ENCODE assay signal across 15 cellular contexts in genomic region chr14:100261621-100262020, GRCh38. TPM values are rescaled to one million over a fixed set of nuclear protein-coding genes. Genes with fewer than 3 reads are reported as not detected.
DNase-seq lines count a peak whose midpoint lies in the region; ATAC-seq and TF ChIP-seq lines count a peak whose summit lies in the region.
"Had no signal": no experiment of that assay in that cellular context is flagged by ENCODE, and none has a peak within 500 bp of the region (broad histone marks: within the 10 kb centered on the region; RNA-seq: fewer than 3 reads in every experiment).

No MANE protein-coding gene starts in this region.

- H3K9me3 ChIP-seq in cardiac muscle cell (ENCODE audit: low read depth) (no peaks in the 10 kb centered on the region), T-helper 17 cell (ENCODE audit: control insufficient read depth, low read length, poor library complexity, severe bottlenecking) (no peaks in the 10 kb centered on the region)
- H3K9me3 ChIP-seq: SJSA1, vagina had no signal

- H3K36me3 ChIP-seq in cardiac muscle cell: peaks cover 18% of the 10 kb centered on the region

- peak overlapping the region; percentile 93 for H3K27ac Mint-ChIP-seq in T-helper 17 cell
- peak overlapping the region; percentile 42 to 81 for H3K27ac Mint-ChIP-seq in effector memory CD8-positive, alpha-beta T cell
- peak overlapping the region; percentile 2 to 54 for H3K27ac Mint-ChIP-seq in stimulated activated naive CD8-positive, alpha-beta T cell treated with anti-CD3 and anti-CD28 coated beads, Interleukin-15, amount 100 ng/mL, for 72 hours
- H3K27ac Mint-ChIP-seq: mesothelial cell of epicardium had no signal

- H3K27ac ChIP-seq in cardiac muscle cell: peak overlapping the region; percentile 39
- H3K27ac ChIP-seq: vagina, WERI-Rb-1 had no signal

- H3K27me3 ChIP-seq in cardiac muscle cell: no peaks in the 10 kb centered on the region
- H3K27me3 ChIP-seq: SJSA1, vagina had no signal

- no peaks in the 10 kb centered on the region for H3K27me3 Mint-ChIP-seq in T-helper 17 cell
- H3K27me3 Mint-ChIP-seq in effector memory CD8-positive, alpha-beta T cell: no peaks in the 10 kb centered on the region
- H3K27me3 Mint-ChIP-seq in stimulated activated naive CD8-positive, alpha-beta T cell treated with anti-CD3 and anti-CD28 coated beads, Interleukin-15, amount 100 ng/mL, for 72 hours: no peaks in the 10 kb centered on the region

- no peak overlapping the region for H3K4me3 ChIP-seq in cardiac muscle cell
- H3K4me3 ChIP-seq: SJSA1, vagina had no signal

- peak overlapping the region; percentile 41 for H3K4me3 Mint-ChIP-seq in T-helper 17 cell
- peak overlapping the region; percentile 17 to 30 for H3K4me3 Mint-ChIP-seq in effector memory CD8-positive, alpha-beta T cell
- peak overlapping the region in 1 of 2 donors; percentile 2 for H3K4me3 Mint-ChIP-seq in stimulated activated naive CD8-positive, alpha-beta T cell treated with anti-CD3 and anti-CD28 coated beads, Interleukin-15, amount 100 ng/mL, for 72 hours
- H3K4me3 Mint-ChIP-seq: mesothelial cell of epicardium had no signal

- H3K9me3 Mint-ChIP-seq in effector memory CD8-positive, alpha-beta T cell: no peaks in the 10 kb centered on the region
- H3K9me3 Mint-ChIP-seq in stimulated activated naive CD8-positive, alpha-beta T cell treated with anti-CD3 and anti-CD28 coated beads, Interleukin-15, amount 100 ng/mL, for 72 hours: no peaks in the 10 kb centered on the region
- H3K9me3 Mint-ChIP-seq: mesothelial cell of epicardium had no signal

- intact Hi-C loops in left cardiac atrium (cut with DNase I): no loop called here

- DNase-seq in cardiac muscle cell (ENCODE audit: low read depth in 1 of 2, low spot score in 1 of 2) (no peak), left cardiac atrium (no peak), T-helper 17 cell (no peak), cerebellar cortex (ENCODE audit: low spot score) (no peak), superior temporal gyrus (ENCODE audit: extremely low spot score) (no peak)
- no peak for DNase-seq in effector memory CD8-positive, alpha-beta T cell
- DNase-seq in stimulated activated naive CD8-positive, alpha-beta T cell treated with anti-CD3 and anti-CD28 coated beads, Interleukin-15, amount 100 ng/mL, for 72 hours: peak; percentile 17 to 36
- DNase-seq: DMS79, GOT3, NCI-H2081, WERI-Rb-1 had no signal

- ATAC-seq in left cardiac atrium (no peak), T-helper 17 cell (peak; percentile 76), HG02973 (IDR thresholded peaks at IDR 0.05; ENCODE audit: unreplicated experiment) (no peak)
- peak; percentile 84 for ATAC-seq in effector memory CD8-positive, alpha-beta T cell (replicated peaks)
- ATAC-seq in stimulated activated naive CD8-positive, alpha-beta T cell treated with anti-CD3 and anti-CD28 coated beads, Interleukin-15, amount 100 ng/mL, for 72 hours: peak; percentile 92

- no peaks in the 10 kb centered on the region for H3K36me3 Mint-ChIP-seq in T-helper 17 cell (ENCODE audit: low read depth)
- peaks cover 37% of the 10 kb centered on the region for H3K36me3 Mint-ChIP-seq in effector memory CD8-positive, alpha-beta T cell (ENCODE audit: insufficient read depth)

- peaks cover 64% of the 10 kb centered on the region for H3K4me1 Mint-ChIP-seq in T-helper 17 cell
- H3K4me1 Mint-ChIP-seq in effector memory CD8-positive, alpha-beta T cell (ENCODE audit: low read depth in 2 of 2): peaks cover 61 to 82% of the 10 kb centered on the region in 2 donors
- peaks cover 91% of the 10 kb centered on the region for H3K4me1 Mint-ChIP-seq in stimulated activated naive CD8-positive, alpha-beta T cell treated with anti-CD3 and anti-CD28 coated beads, Interleukin-15, amount 100 ng/mL, for 72 hours
- H3K4me1 Mint-ChIP-seq: mesothelial cell of epicardium had no signal

- no peak for TF ChIP-seq CTCF in cardiac muscle cell (IDR thresholded peaks at IDR 0.05; ENCODE audit: low read depth, low read length)

- no peaks in the 10 kb centered on the region for H3K4me1 ChIP-seq in cardiac muscle cell (ENCODE audit: low read depth)

RNA-seq across cellular contexts. Expression of gene YY1, which starts 22.7 kb away (rescaled TPM):
- total RNA-seq in cardiac muscle cell (64.2 and 73.4 TPM in 2 replicates), left cardiac atrium (10 to 100 TPM; 41.0 to 45.7 TPM), T-helper 17 cell (10 to 100 TPM; 75.5 to 77.9 TPM)
- polyA plus RNA-seq in cardiac muscle cell: 27.0 and 28.6 TPM in 2 replicates

RNA-seq across cellular contexts. Expression of gene SLC25A29, which starts 44.6 kb away (rescaled TPM):
- total RNA-seq in cardiac muscle cell: 63.3 and 125 TPM in 2 replicates
- polyA plus RNA-seq in cardiac muscle cell: 49.4 and 55.8 TPM in 2 replicates
- 10 to 100 TPM; 19.7 to 22.1 TPM for total RNA-seq in left cardiac atrium
- 1 to 10 TPM; 3.7 to 5.9 TPM for total RNA-seq in T-helper 17 cell

Comparison
In these comparisons a context has a peak if more than half of its experiments do, and no peak if none do; other contexts are left out.
1. DNase-seq: peak in stimulated activated naive CD8-positive, alpha-beta T cell treated with anti-CD3 and anti-CD28 coated beads, Interleukin-15, amount 100 ng/mL, for 72 hours (2 of 2); none in cardiac muscle cell (0 of 2), left cardiac atrium (single experiment), T-helper 17 cell (0 of 3), effector memory CD8-positive, alpha-beta T cell (0 of 3), cerebellar cortex (single experiment) and superior temporal gyrus (single experiment).
2. ATAC-seq: peak in T-helper 17 cell (single experiment), effector memory CD8-positive, alpha-beta T cell (single experiment) and stimulated activated naive CD8-positive, alpha-beta T cell treated with anti-CD3 and anti-CD28 coated beads, Interleukin-15, amount 100 ng/mL, for 72 hours (single experiment); none in left cardiac atrium (0 of 2) and HG02973 (single experiment).
3. H3K27ac Mint-ChIP-seq: peak in every context shown above with its lines; median percentile 93 in T-helper 17 cell; 62 in effector memory CD8-positive, alpha-beta T cell; 28 in stimulated activated naive CD8-positive, alpha-beta T cell treated with anti-CD3 and anti-CD28 coated beads, Interleukin-15, amount 100 ng/mL, for 72 hours.